8 cellular contexts compared by ENCODE assay signal in genomic region chr2:95022309-95023221, GRCh38.
DNase-seq lines count a peak whose midpoint lies in the region; ATAC-seq lines count a peak whose summit lies in the region.

No MANE protein-coding gene starts in this region.

- peak overlapping the region; percentile 82 for H3K4me3 Mint-ChIP-seq in T-helper 2 cell treated with Interferon-gamma antibody and Interleukin-4, amounts not matched to agents 5 μg/mL and 100 μg/mL, for 36 hours

- H3K9me3 Mint-ChIP-seq in T-helper 2 cell treated with Interferon-gamma antibody and Interleukin-4, amounts not matched to agents 5 μg/mL and 100 μg/mL, for 36 hours = no peaks in the 10 kb centered on the region

- no peaks in the 10 kb centered on the region for H3K27me3 Mint-ChIP-seq in T-helper 2 cell treated with Interferon-gamma antibody and Interleukin-4, amounts not matched to agents 5 μg/mL and 100 μg/mL, for 36 hours (ENCODE audit: low read depth)

- DNase-seq in NCI-H510A treated with DMSO at 0.1 percent for 48 hours (lab: John Stamatoyannopoulos, UW) = peak; percentile 47
- no peak for DNase-seq in NCI-H510A (lab: John Stamatoyannopoulos, UW)
- DNase-seq in NCI-H128 (lab: John Stamatoyannopoulos, UW; ENCODE audit: unreplicated experiment) = peak; percentile 55
- DNase-seq in T-helper 2 cell treated with Interferon-gamma antibody and Interleukin-4, amounts not matched to agents 5 μg/mL and 100 μg/mL, for 36 hours (ENCODE audit: low spot score) = peak; percentile 77
- DNase-seq in hippocampal formation (lab: John Stamatoyannopoulos, UW) = peak; percentile 77 to 79
- DNase-seq in stimulated activated CD4-positive, alpha-beta T cell treated with anti-CD3 and anti-CD28 coated beads, Interleukin-12 subunit alpha, Interleukin-12 subunit beta, amount 100 ng/mL, for 48 hours (ENCODE audit: low read depth in 2 of 3, low spot score in 1 of 3) = peak; percentile 74 to 91 (median 77)

- peak overlapping the region; percentile 89 for H3K27ac Mint-ChIP-seq in T-helper 2 cell treated with Interferon-gamma antibody and Interleukin-4, amounts not matched to agents 5 μg/mL and 100 μg/mL, for 36 hours

- peaks cover 17% of the 10 kb centered on the region for H3K36me3 Mint-ChIP-seq in T-helper 2 cell treated with Interferon-gamma antibody and Interleukin-4, amounts not matched to agents 5 μg/mL and 100 μg/mL, for 36 hours (ENCODE audit: low read depth)

- peak; percentile 85 for ATAC-seq in HG02763 (IDR thresholded peaks at IDR 0.05; ENCODE audit: unreplicated experiment)

- peak overlapping the region; percentile 94 for H3K27ac ChIP-seq in angular gyrus (ENCODE audit: low read depth, low read length)

- H3K4me1 Mint-ChIP-seq in T-helper 2 cell treated with Interferon-gamma antibody and Interleukin-4, amounts not matched to agents 5 μg/mL and 100 μg/mL, for 36 hours (ENCODE audit: low read depth) = peaks cover 36% of the 10 kb centered on the region
